In the genomic region with DNA sequence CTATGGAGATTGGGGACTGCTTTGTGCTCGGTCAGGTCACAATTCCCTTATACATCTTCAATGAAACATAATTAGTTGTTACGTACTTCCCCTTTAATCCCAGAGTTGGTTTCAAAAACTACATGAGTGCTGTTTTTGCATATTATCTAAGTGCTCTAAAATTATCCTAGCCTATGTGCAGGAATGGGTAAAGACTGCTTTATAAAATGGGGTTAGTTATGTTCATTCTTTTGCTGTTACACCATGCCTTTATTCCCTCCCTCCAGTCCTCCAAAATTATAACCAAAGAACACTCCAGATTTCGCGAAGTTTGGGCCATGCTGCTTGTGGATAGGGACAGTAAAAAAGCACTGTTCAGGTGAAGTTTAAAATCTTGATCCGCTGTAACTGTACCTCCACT, we compare ENCODE assay signal across 29 cellular contexts.
"Had no signal": no experiment of that assay in that cellular context is flagged by ENCODE, and none has a peak within 500 bp of the region (broad histone marks: within the 10 kb centered on the region; RNA-seq: fewer than 3 reads in every experiment).

No MANE protein-coding gene starts in this region.

- H3K27ac Mint-ChIP-seq: dendritic cell treated with granulocyte-macrophage colony-stimulating factor and Interleukin-4, amounts not matched to agents 40 ng/mL and 50 ng/mL, for 4 days; effector memory CD8-positive, alpha-beta T cell; endodermal cell had no signal

- H3K9me3 ChIP-seq: colonic mucosa, esophagus muscularis mucosa, esophagus squamous epithelium, gastrocnemius medialis, gastroesophageal sphincter, heart left ventricle, heart right ventricle had no signal

- H3K27me3 Mint-ChIP-seq: dendritic cell treated with granulocyte-macrophage colony-stimulating factor and Interleukin-4, amounts not matched to agents 40 ng/mL and 50 ng/mL, for 4 days had no signal

- H3K79me2 ChIP-seq: hepatocyte had no signal

- H3K36me3 ChIP-seq: colonic mucosa, esophagus muscularis mucosa, esophagus squamous epithelium, gastrocnemius medialis, gastroesophageal sphincter, heart left ventricle, heart right ventricle had no signal

- H3K27ac ChIP-seq: colonic mucosa, coronary artery, dorsolateral prefrontal cortex, epithelial cell of prostate, esophagus muscularis mucosa, esophagus squamous epithelium, foreskin keratinocyte, gastrocnemius medialis, gastroesophageal sphincter, heart left ventricle, heart right ventricle, hepatocyte had no signal

- H3K4me1 Mint-ChIP-seq: endodermal cell had no signal

- ATAC-seq: effector memory CD8-positive, alpha-beta T cell; esophagus mucosa; foreskin keratinocyte; gastrocnemius medialis; gastroesophageal sphincter; heart left ventricle; heart right ventricle had no signal

- H3K4me1 ChIP-seq: colonic mucosa, esophagus muscularis mucosa, esophagus squamous epithelium, foreskin keratinocyte, gastrocnemius medialis, gastroesophageal sphincter, heart left ventricle, heart right ventricle had no signal

- FAIRE-seq: endometrium, endothelial cell of umbilical vein, frontal cortex had no signal

- H2AFZ ChIP-seq: hepatocyte had no signal

- H3K9me3 Mint-ChIP-seq: dendritic cell treated with granulocyte-macrophage colony-stimulating factor and Interleukin-4, amounts not matched to agents 40 ng/mL and 50 ng/mL, for 4 days; effector memory CD8-positive, alpha-beta T cell; endodermal cell had no signal

- H3K4me2 ChIP-seq: hepatocyte had no signal

- H3K4me3 Mint-ChIP-seq: dendritic cell treated with granulocyte-macrophage colony-stimulating factor and Interleukin-4, amounts not matched to agents 40 ng/mL and 50 ng/mL, for 4 days; effector memory CD8-positive, alpha-beta T cell; endodermal cell had no signal

- H3K4me3 ChIP-seq: colonic mucosa, coronary artery, dorsolateral prefrontal cortex, esophagus muscularis mucosa, esophagus squamous epithelium, gastrocnemius medialis, gastroesophageal sphincter, heart left ventricle, heart right ventricle, hepatocyte had no signal

- DNase-seq: colonic mucosa; cortex of kidney; dermis blood vessel endothelial cell; dorsolateral prefrontal cortex; effector CD4-positive, alpha-beta T cell; effector CD8-positive, alpha-beta T cell; effector memory CD4-positive, alpha-beta T cell; effector memory CD8-positive, alpha-beta T cell; endodermal cell; erythroblast; esophagus squamous epithelium; foreskin fibroblast; foreskin keratinocyte; foreskin melanocyte; gastrocnemius medialis; glutamatergic neuron; head of caudate nucleus; heart left ventricle; heart right ventricle had no signal

- H3K27me3 ChIP-seq: colonic mucosa, esophagus muscularis mucosa, esophagus squamous epithelium, foreskin keratinocyte, gastrocnemius medialis, gastroesophageal sphincter, heart left ventricle, heart right ventricle, hepatocyte had no signal
